In genomic region chr17:57038486-57038885, GRCh38 we compare ENCODE assay signal across 20 cellular contexts.
"Had no signal": no experiment of that assay in that cellular context is flagged by ENCODE, and none has a peak within 500 bp of the region (broad histone marks: within the 10 kb centered on the region; RNA-seq: fewer than 3 reads in every experiment).

No MANE protein-coding gene starts in this region.

- FAIRE-seq: pancreas, small intestine had no signal

- H3K27ac ChIP-seq: left ventricle myocardium inferior, pancreas, prostate gland, spleen, suprapubic skin, thoracic aorta, tibial artery, upper lobe of right lung, uterus had no signal

- H3K9me3 ChIP-seq: left ventricle myocardium inferior, pancreas, prostate gland, spleen, suprapubic skin, thoracic aorta, tibial artery, upper lobe of right lung, uterus had no signal

- DNase-seq: islet precursor cell; left ventricle myocardium inferior; mesendoderm; naive thymus-derived CD4-positive, alpha-beta T cell; nucleus accumbens; pancreas; posterior cingulate gyrus; retina; right cardiac atrium; small intestine; spleen; stimulated activated CD4-positive, alpha-beta T cell treated with anti-CD3 and anti-CD28 coated beads, Interleukin-4, amount 100 ng/mL, for 24 hours; stimulated activated naive CD4-positive, alpha-beta T cell; upper lobe of right lung; uterus had no signal

- H3K4me1 ChIP-seq: spleen, uterus had no signal

- H3K36me3 ChIP-seq: left ventricle myocardium inferior, pancreas, prostate gland, spleen, suprapubic skin, thoracic aorta, tibial artery, upper lobe of right lung, uterus had no signal

- H3K4me3 ChIP-seq: left ventricle myocardium inferior, lung, pancreas, prostate gland, spleen, suprapubic skin, thoracic aorta, tibial artery, upper lobe of right lung, uterus had no signal

- H3K27me3 ChIP-seq: pancreas, upper lobe of right lung, uterus had no signal
